15 cellular contexts compared by ENCODE assay signal in the genomic region with DNA sequence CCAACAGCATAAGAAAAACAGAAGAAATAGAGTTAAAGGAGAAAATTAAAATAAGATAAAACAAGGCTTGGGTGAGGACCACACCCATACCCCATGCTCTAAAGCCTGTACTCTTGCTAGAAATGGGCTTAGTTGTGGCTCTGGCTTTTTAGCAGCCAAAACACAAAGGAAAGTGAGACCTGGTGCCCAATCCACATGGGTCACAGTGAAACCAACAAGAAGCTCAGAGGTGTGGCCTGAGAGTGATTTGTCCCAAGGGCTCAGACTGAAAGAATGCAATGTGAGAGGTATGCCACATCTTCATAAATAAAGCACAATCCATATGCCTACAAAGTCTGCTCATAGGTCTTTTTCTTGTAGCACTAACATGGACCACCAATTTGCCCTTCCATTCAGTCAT. TPM values are rescaled to one million over a fixed set of nuclear protein-coding genes. Genes with fewer than 3 reads are reported as not detected.
A peak's percentile ranks its signal among the peaks of the same experiment; 100 is the strongest.
DNase-seq lines count a peak whose midpoint lies in the region; ATAC-seq and TF ChIP-seq lines count a peak whose summit lies in the region.
"Had no signal": no experiment of that assay in that cellular context is flagged by ENCODE, and none has a peak within 500 bp of the region (broad histone marks: within the 10 kb centered on the region; RNA-seq: fewer than 3 reads in every experiment).

No MANE protein-coding gene starts in this region.

- H3K36me3 ChIP-seq in KMS-11 (ENCODE audit: insufficient read depth) (peaks cover 32% of the 10 kb centered on the region; the same call in 1 of the 2 replicates), right atrium auricular region (peaks cover 77% of the 10 kb centered on the region)

- peaks cover 64% of the 10 kb centered on the region; the same call in 1 of the 2 replicates for H3K79me2 ChIP-seq in KMS-11 (ENCODE audit: insufficient read depth, low read depth)

- H3K36me3 Mint-ChIP-seq in stimulated activated naive CD8-positive, alpha-beta T cell treated with anti-CD3 and anti-CD28 coated beads, Interleukin-15, Interleukin-2, amounts not matched to agents 100 ng/mL and 50 ng/mL, for 24 hours (ENCODE audit: low read depth), result peaks cover 80% of the 10 kb centered on the region
- H3K36me3 Mint-ChIP-seq in WTC11, result peaks cover 76% of the 10 kb centered on the region

- H3K27me3 ChIP-seq in KMS-11 (ENCODE audit: insufficient read depth, low read depth) (no peaks in the 10 kb centered on the region), right atrium auricular region (no peaks in the 10 kb centered on the region)

- H3K4me3 ChIP-seq in KMS-11 (IDR thresholded peaks at IDR 0.05; ENCODE audit: insufficient read depth, low read depth, low read length) (no peak overlapping the region), right atrium auricular region (no peak overlapping the region)

- H3K27ac Mint-ChIP-seq in stimulated activated naive CD8-positive, alpha-beta T cell treated with anti-CD3 and anti-CD28 coated beads, Interleukin-15, Interleukin-2, amounts not matched to agents 100 ng/mL and 50 ng/mL, for 24 hours, result peak overlapping the region; percentile 11
- H3K27ac Mint-ChIP-seq in stimulated activated naive CD8-positive, alpha-beta T cell treated with anti-CD3 and anti-CD28 coated beads, Interleukin-15, amount 100 ng/mL, for 72 hours, result no peak overlapping the region
- H3K27ac Mint-ChIP-seq in WTC11, result no peak overlapping the region

- H3K9ac ChIP-seq in KMS-11, result no peak overlapping the region

- POLR2A ChIA-PET in WTC11 (lab: Charles Lee), result no interaction called here

- H2AFZ ChIP-seq in KMS-11 (ENCODE audit: low read depth), result no peak overlapping the region

- TF ChIP-seq CTCF in KMS-11 (conservative IDR thresholded peaks at IDR 0.05; ENCODE audit: low read depth, low read length) (no peak), WTC11 (IDR thresholded peaks at IDR 0.05) (no peak), right atrium auricular region (IDR thresholded peaks at IDR 0.05) (no peak)

- H3K27me3 Mint-ChIP-seq in stimulated activated naive CD8-positive, alpha-beta T cell treated with anti-CD3 and anti-CD28 coated beads, Interleukin-15, Interleukin-2, amounts not matched to agents 100 ng/mL and 50 ng/mL, for 24 hours, result no peaks in the 10 kb centered on the region
- H3K27me3 Mint-ChIP-seq in stimulated activated naive CD8-positive, alpha-beta T cell treated with anti-CD3 and anti-CD28 coated beads, Interleukin-15, amount 100 ng/mL, for 72 hours, result no peaks in the 10 kb centered on the region
- H3K27me3 Mint-ChIP-seq in WTC11 (ENCODE audit: low read depth), result no peaks in the 10 kb centered on the region
- H3K27me3 Mint-ChIP-seq: CD4-positive, alpha-beta memory T cell had no signal

- ATAC-seq in stimulated activated naive CD8-positive, alpha-beta T cell treated with anti-CD3 and anti-CD28 coated beads, Interleukin-15, amount 100 ng/mL, for 72 hours, result no peak
- ATAC-seq in WTC11, result no peak

- H3K9me3 Mint-ChIP-seq in stimulated activated naive CD8-positive, alpha-beta T cell treated with anti-CD3 and anti-CD28 coated beads, Interleukin-15, Interleukin-2, amounts not matched to agents 100 ng/mL and 50 ng/mL, for 24 hours, result no peaks in the 10 kb centered on the region
- H3K9me3 Mint-ChIP-seq in stimulated activated naive CD8-positive, alpha-beta T cell treated with anti-CD3 and anti-CD28 coated beads, Interleukin-15, amount 100 ng/mL, for 72 hours, result no peaks in the 10 kb centered on the region
- H3K9me3 Mint-ChIP-seq in WTC11, result no peaks in the 10 kb centered on the region

- CTCF ChIA-PET in WTC11 (lab: Charles Lee), result interaction anchor here (0.8 to 2.6 kb wide), 3 partner anchors 11 to 22 kb away, joined by 3 to 11 read pairs (median 3); no protein-coding TSS in a partner anchor

- H3K9me3 ChIP-seq in right atrium auricular region, result no peaks in the 10 kb centered on the region

- H4K20me1 ChIP-seq in KMS-11 (ENCODE audit: insufficient read depth), result 0 out of 2 replicates have a peak, but pooled peaks cover 26% of the 10 kb centered on the region

- H3K4me3 Mint-ChIP-seq in stimulated activated naive CD8-positive, alpha-beta T cell treated with anti-CD3 and anti-CD28 coated beads, Interleukin-15, Interleukin-2, amounts not matched to agents 100 ng/mL and 50 ng/mL, for 24 hours, result no peak overlapping the region
- H3K4me3 Mint-ChIP-seq in stimulated activated naive CD8-positive, alpha-beta T cell treated with anti-CD3 and anti-CD28 coated beads, Interleukin-15, amount 100 ng/mL, for 72 hours, result no peak overlapping the region
- no peak overlapping the region for H3K4me3 Mint-ChIP-seq in WTC11
- H3K4me3 Mint-ChIP-seq: CD4-positive, alpha-beta memory T cell had no signal

- no peak for DNase-seq in stimulated activated naive CD8-positive, alpha-beta T cell treated with anti-CD3 and anti-CD28 coated beads, Interleukin-15, amount 100 ng/mL, for 72 hours
- DNase-seq in WTC11 (ENCODE audit: low spot score) (no peak), right atrium auricular region (ENCODE audit: low spot score) (no peak), UCSD-AML1 (lab: John Stamatoyannopoulos, UW; ENCODE audit: unreplicated experiment) (no peak), islet precursor cell (no peak)
- DNase-seq: C1 segment of cervical spinal cord; Calu3; CD4-positive, alpha-beta memory T cell; COR-L47; DMS53; DMS79 treated with DMSO at 0.1 percent for 48 hours; GF-D8; HCEC 1CT had no signal

- peaks cover 21% of the 10 kb centered on the region for H3K4me1 Mint-ChIP-seq in stimulated activated naive CD8-positive, alpha-beta T cell treated with anti-CD3 and anti-CD28 coated beads, Interleukin-15, Interleukin-2, amounts not matched to agents 100 ng/mL and 50 ng/mL, for 24 hours (ENCODE audit: low read depth)
- H3K4me1 Mint-ChIP-seq in stimulated activated naive CD8-positive, alpha-beta T cell treated with anti-CD3 and anti-CD28 coated beads, Interleukin-15, amount 100 ng/mL, for 72 hours, result peaks cover 27% of the 10 kb centered on the region
- no peaks in the 10 kb centered on the region for H3K4me1 Mint-ChIP-seq in WTC11

- H3K4me1 ChIP-seq in KMS-11 (ENCODE audit: low read depth, poor library complexity, severe bottlenecking) (peaks cover 58% of the 10 kb centered on the region), right atrium auricular region (no peaks in the 10 kb centered on the region)

- H3K4me2 ChIP-seq in KMS-11, result peak overlapping the region; percentile 9; the same call in 1 of the 2 replicates

- no peak overlapping the region for H3K27ac ChIP-seq in KMS-11
- no peak overlapping the region for H3K27ac ChIP-seq in right atrium auricular region

TF ChIP-seq in WTC11, 78 proteins besides CTCF, POLR2A, EP300 and RAD21:
- TF ChIP-seq ZNF219 (CRISPR knock-in tag; IDR thresholded peaks at IDR 0.05; ENCODE audit: borderline replicate concordance), result no peak
- TF ChIP-seq, protein P1, sequence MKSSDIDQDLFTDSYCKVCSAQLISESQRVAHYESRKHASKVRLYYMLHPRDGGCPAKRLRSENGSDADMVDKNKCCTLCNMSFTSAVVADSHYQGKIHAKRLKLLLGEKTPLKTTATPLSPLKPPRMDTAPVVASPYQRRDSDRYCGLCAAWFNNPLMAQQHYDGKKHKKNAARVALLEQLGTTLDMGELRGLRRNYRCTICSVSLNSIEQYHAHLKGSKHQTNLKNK (CRISPR knock-in tag; IDR thresholded peaks at IDR 0.05), result 0 out of 2 replicates have a peak, but pooled peaks have one; percentile 52
TF ChIP-seq in WTC11: peak in this region for 1.

RNA-seq across cellular contexts. Expression of a gene that starts 21.1 kb away (rescaled TPM):
- total RNA-seq in WTC11 (2021) (93.3 to 103 TPM (median 101 TPM) in 3 replicates), right atrium auricular region (10 to 100 TPM; 31.7 to 45.7 TPM)
